9 cellular contexts compared by ENCODE assay signal in the genomic region with DNA sequence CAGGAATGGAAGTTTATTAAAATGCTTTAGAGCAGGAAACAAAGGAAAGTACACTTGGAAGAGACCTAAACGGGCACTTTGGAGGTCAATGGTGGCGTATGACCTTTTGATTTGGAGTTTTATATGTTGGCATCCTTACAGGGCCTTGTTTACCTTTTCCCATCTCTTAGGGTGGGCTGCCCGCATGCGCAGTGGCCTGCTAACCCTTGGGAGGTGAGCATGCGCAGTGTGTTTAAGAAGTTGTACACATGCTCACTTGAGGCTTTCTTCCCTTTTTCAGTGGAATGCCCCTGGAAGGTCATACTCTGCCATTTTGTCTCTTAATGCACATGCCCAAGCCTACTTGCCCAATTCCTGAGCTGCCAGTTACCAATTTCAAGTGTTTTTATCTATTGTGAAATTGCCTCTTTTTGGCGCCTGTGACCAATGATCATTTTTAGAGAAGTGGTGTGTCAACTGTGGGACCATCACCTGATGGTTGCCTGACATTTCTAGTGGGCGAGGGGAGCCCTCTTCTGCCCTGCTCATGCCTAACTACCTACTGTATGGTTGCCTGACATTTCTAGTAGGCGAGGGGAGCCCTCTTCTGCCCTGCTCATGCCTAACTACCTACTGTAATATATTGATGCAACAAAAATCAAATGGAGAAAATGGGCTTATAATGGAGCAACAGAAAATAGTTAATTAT.
DNase-seq lines count a peak whose midpoint lies in the region; TF ChIP-seq lines count a peak whose summit lies in the region.
"Had no signal": no experiment of that assay in that cellular context is flagged by ENCODE, and none has a peak within 500 bp of the region (broad histone marks: within the 10 kb centered on the region; RNA-seq: fewer than 3 reads in every experiment).

No MANE protein-coding gene starts in this region.

- DNase-seq in GM06990 (ENCODE audit: extremely low read depth, insufficient read length) (no peak), NB4 (ENCODE audit: low read depth) (peak; percentile 30), caudate nucleus (lab: John Stamatoyannopoulos, UW) (peak in 37 of 61 donors; percentile 1 to 72 (median 29)), pons (ENCODE audit: low spot score) (peak; percentile 73), activated gamma-delta T cell treated with Interleukin-2 at 50 U/mL for 16 hours (no peak), T-helper 9 cell (no peak)
- no peak for DNase-seq in activated CD4-positive, alpha-beta T cell treated with anti-CD3 and anti-CD28 coated beads for 1 hour
- DNase-seq: activated naive CD4-positive, alpha-beta T cell treated with Interleukin-2 at 50 U/mL for 16 hours; NK-92 treated with Interleukin-12 subunit alpha and Interleukin-12 subunit beta, amount 100 ng/mL, for 24 hours had no signal

- TF ChIP-seq POLR2A in NB4 (IDR thresholded peaks at IDR 0.05; ENCODE audit: extremely low read depth, insufficient read length), result no peak

- peak; percentile 10 for TF ChIP-seq CTCF in GM06990 (IDR thresholded peaks at IDR 0.05; ENCODE audit: insufficient read depth, low read length, poor library complexity, severe bottlenecking)
- TF ChIP-seq CTCF in NB4 (IDR thresholded peaks at IDR 0.05; ENCODE audit: low read depth, low read length), result no peak

- no peak overlapping the region for H3K27ac ChIP-seq in caudate nucleus (ENCODE audit: low read depth, low read length)

- no peaks in the 10 kb centered on the region for H3K36me3 ChIP-seq in GM06990 (ENCODE audit: control insufficient read depth, insufficient read depth, low read length)

- no peak overlapping the region for H3K4me3 ChIP-seq in GM06990 (replicated peaks; ENCODE audit: low read depth, low read length)
- H3K4me3 ChIP-seq in NB4 (ENCODE audit: low read depth, low read length), result no peak overlapping the region

- no peaks in the 10 kb centered on the region for H3K27me3 ChIP-seq in GM06990 (replicated peaks; ENCODE audit: control insufficient read depth, insufficient read depth, low read length)

Comparison
In these comparisons a context has a peak if more than half of its experiments do, and no peak if none do; other contexts are left out.
1. DNase-seq: peak in NB4 (single experiment), caudate nucleus (37 of 61) and pons (single experiment); none in GM06990 (single experiment), activated CD4-positive, alpha-beta T cell treated with anti-CD3 and anti-CD28 coated beads for 1 hour (single experiment), activated gamma-delta T cell treated with Interleukin-2 at 50 U/mL for 16 hours (single experiment) and T-helper 9 cell (single experiment).